Comparison of ENCODE assay signal across 8 cellular contexts in the genomic region with DNA sequence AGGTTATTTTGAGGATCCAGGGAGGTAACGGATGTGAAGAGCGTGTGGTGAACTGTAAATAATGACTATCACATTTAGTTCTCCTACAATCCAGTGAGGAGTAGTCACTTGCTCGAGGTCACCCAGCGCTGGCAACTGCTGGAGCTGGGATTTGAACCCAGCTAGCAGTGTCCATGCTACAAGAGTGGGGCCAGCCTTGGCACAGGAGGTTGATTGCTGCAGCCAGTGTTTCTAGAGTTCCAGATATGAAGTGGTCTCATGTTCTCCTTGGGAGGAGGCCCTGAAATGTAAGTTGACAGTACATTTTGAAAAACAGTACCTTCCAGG. TPM values are rescaled to one million over a fixed set of nuclear protein-coding genes. Genes with fewer than 3 reads are reported as not detected.
DNase-seq lines count a peak whose midpoint lies in the region; ATAC-seq and TF ChIP-seq lines count a peak whose summit lies in the region.

No MANE protein-coding gene starts in this region.

- peaks cover 13 to 24% (median 23%) of the 10 kb centered on the region in 3 donors for H3K36me3 Mint-ChIP-seq in immature natural killer cell

- H3K27ac Mint-ChIP-seq in immature natural killer cell = peak overlapping the region; percentile 89 to 100 (median 92)
- H3K27ac Mint-ChIP-seq in stimulated activated naive CD8-positive, alpha-beta T cell treated with anti-CD3 and anti-CD28 coated beads, Interleukin-15, amount 100 ng/mL, for 72 hours = peak overlapping the region; percentile 78 to 100

- H3K4me3 Mint-ChIP-seq in immature natural killer cell = peak overlapping the region; percentile 81 to 91 (median 89)
- peak overlapping the region; percentile 76 to 92 for H3K4me3 Mint-ChIP-seq in stimulated activated naive CD8-positive, alpha-beta T cell treated with anti-CD3 and anti-CD28 coated beads, Interleukin-15, amount 100 ng/mL, for 72 hours

- TF ChIP-seq CTCF in astrocyte of the spinal cord (IDR thresholded peaks at IDR 0.05; ENCODE audit: low read depth, low read length) = no peak

- peak; percentile 5 for ATAC-seq in stimulated activated naive CD8-positive, alpha-beta T cell treated with anti-CD3 and anti-CD28 coated beads, Interleukin-15, amount 100 ng/mL, for 72 hours
- ATAC-seq in GM19455 (IDR thresholded peaks at IDR 0.05; ENCODE audit: unreplicated experiment) = no peak

- DNase-seq in NCI-H2196 (lab: John Stamatoyannopoulos, UW; ENCODE audit: unreplicated experiment) (peak; percentile 47), NCI-H2196 treated with DMSO at 0.1 percent for 48 hours (lab: John Stamatoyannopoulos, UW; ENCODE audit: unreplicated experiment) (no peak), M059J (ENCODE audit: low read depth) (peak; percentile 84), astrocyte of the spinal cord (ENCODE audit: low read depth, low spot score) (peak; percentile 64), immature natural killer cell (no peak), islet precursor cell (no peak)
- DNase-seq in stimulated activated naive CD8-positive, alpha-beta T cell treated with anti-CD3 and anti-CD28 coated beads, Interleukin-15, amount 100 ng/mL, for 72 hours = no peak

- peaks cover 0 to 5% (median 3%) of the 10 kb centered on the region in 6 donors for H3K9me3 Mint-ChIP-seq in immature natural killer cell
- H3K9me3 Mint-ChIP-seq in stimulated activated naive CD8-positive, alpha-beta T cell treated with anti-CD3 and anti-CD28 coated beads, Interleukin-15, amount 100 ng/mL, for 72 hours = no peaks in the 10 kb centered on the region

- peaks cover 11 to 30% (median 26%) of the 10 kb centered on the region in 3 donors for H3K27me3 Mint-ChIP-seq in immature natural killer cell (ENCODE audit: low read depth in 3 of 3)
- H3K27me3 Mint-ChIP-seq in stimulated activated naive CD8-positive, alpha-beta T cell treated with anti-CD3 and anti-CD28 coated beads, Interleukin-15, amount 100 ng/mL, for 72 hours = no peaks in the 10 kb centered on the region

- in situ Hi-C loops in astrocyte of the spinal cord (cut with HindIII; ENCODE audit: low sequenced_read_pairs) = no loop called here

- peak overlapping the region; percentile 86 for H3K4me3 ChIP-seq in astrocyte of the spinal cord (ENCODE audit: low read depth, low read length)

- H3K4me1 Mint-ChIP-seq in immature natural killer cell = peaks cover 74 to 83% of the 10 kb centered on the region in 2 donors
- peaks cover 84% of the 10 kb centered on the region for H3K4me1 Mint-ChIP-seq in stimulated activated naive CD8-positive, alpha-beta T cell treated with anti-CD3 and anti-CD28 coated beads, Interleukin-15, amount 100 ng/mL, for 72 hours

RNA-seq across cellular contexts. Expression of a gene that starts 0.8 kb away (rescaled TPM):
- total RNA-seq in M059J (2014; rRNA removed; shearing (Covaris generic)) = 4.5 and 7.3 TPM in 2 replicates
- polyA plus RNA-seq in immature natural killer cell = 100 to 1,000 TPM; 101 to 106 (median 103) TPM

RNA-seq across cellular contexts. Expression of a gene that starts 1.0 kb away (rescaled TPM):
- total RNA-seq in M059J (2014; rRNA removed; shearing (Covaris generic)) = 4,274 and 18,093 TPM in 2 replicates
- 10 to 100 TPM in 1 of 3 donors, not detected in 2; 23.0 TPM for polyA plus RNA-seq in immature natural killer cell

RNA-seq across cellular contexts. Expression of a gene that starts 6.1 kb away (rescaled TPM):
- total RNA-seq in M059J (2014; rRNA removed; shearing (Covaris generic)) = 3.0 and 5.7 TPM in 2 replicates
- 1 to 10 TPM in 2 of 3 donors, under 1 TPM in 1; 0.92 to 1.9 (median 1.1) TPM for polyA plus RNA-seq in immature natural killer cell

RNA-seq across cellular contexts. Expression of a gene that starts 8.1 kb away (rescaled TPM):
- not detected in 2 replicates for total RNA-seq in M059J (2014; rRNA removed; shearing (Covaris generic))
- 1 to 10 TPM in 1 of 3 donors, under 1 TPM in 2; 0.26 to 1.4 (median 0.49) TPM for polyA plus RNA-seq in immature natural killer cell

RNA-seq across cellular contexts. Expression of a gene that starts 14.9 kb away (rescaled TPM):
- 38.2 and 67.0 TPM in 2 replicates for total RNA-seq in M059J (2014; rRNA removed; shearing (Covaris generic))
- not detected for polyA plus RNA-seq in immature natural killer cell

Comparison
In these comparisons a context has a peak if more than half of its experiments do, and no peak if none do; other contexts are left out.
1. DNase-seq: peak in NCI-H2196 (single experiment), M059J (single experiment) and astrocyte of the spinal cord (single experiment); none in NCI-H2196 treated with DMSO at 0.1 percent for 48 hours (single experiment), immature natural killer cell (0 of 3), stimulated activated naive CD8-positive, alpha-beta T cell treated with anti-CD3 and anti-CD28 coated beads, Interleukin-15, amount 100 ng/mL, for 72 hours (0 of 2) and islet precursor cell (single experiment).